Comparison of ENCODE assay signal across 10 cellular contexts in genomic region chr15:100114526-100114925, GRCh38.
A peak's percentile ranks its signal among the peaks of the same experiment; 100 is the strongest.
DNase-seq lines count a peak whose midpoint lies in the region; TF ChIP-seq lines count a peak whose summit lies in the region.
"Had no signal": no experiment of that assay in that cellular context is flagged by ENCODE, and none has a peak within 500 bp of the region (broad histone marks: within the 10 kb centered on the region; RNA-seq: fewer than 3 reads in every experiment).

No MANE protein-coding gene starts in this region.

- H3K79me2 ChIP-seq in neural progenitor cell (ENCODE audit: low read depth), result no peaks in the 10 kb centered on the region

- TF ChIP-seq CTCF in RWPE1 (conservative IDR thresholded peaks at IDR 0.05; ENCODE audit: low read depth), result no peak
- TF ChIP-seq CTCF in fibroblast of pulmonary artery (IDR thresholded peaks at IDR 0.05; ENCODE audit: low read length, missing control alignments), result no peak
- TF ChIP-seq CTCF in neural progenitor cell (IDR thresholded peaks at IDR 0.05), result no peak
- TF ChIP-seq CTCF in GM13977 (IDR thresholded peaks at IDR 0.05; ENCODE audit: extremely low read depth, insufficient read depth, missing control alignments), result no peak

- H3K27me3 ChIP-seq in neural progenitor cell, result no peaks in the 10 kb centered on the region

- H3K4me2 ChIP-seq in neural progenitor cell, result peak overlapping the region; percentile 53

- H2AFZ ChIP-seq in neural progenitor cell (replicated peaks), result no peak overlapping the region

- no peak overlapping the region for H3K9ac ChIP-seq in neural progenitor cell

- CTCF ChIA-PET in RWPE1 (lab: Yijun Ruan, JAX), result no interaction called here

- H3K4me3 ChIP-seq in fibroblast of pulmonary artery (replicated peaks; ENCODE audit: low read depth, low read length) (peak overlapping the region; percentile 27), neural progenitor cell (no peak overlapping the region)

- no peaks in the 10 kb centered on the region for H3K36me3 ChIP-seq in neural progenitor cell

- H3K27me3 Mint-ChIP-seq in neural progenitor cell (ENCODE audit: insufficient read depth, low read depth), result peaks cover 3% of the 10 kb centered on the region

- no peaks in the 10 kb centered on the region for H3K9me3 ChIP-seq in neural progenitor cell (ENCODE audit: low read depth)

- in situ Hi-C loops in GM13977 (cut with MboI; ENCODE audit: low pct_unique_long_range_greater_than_20kb, low sequenced_read_pairs, unreplicated experiment), result no loop called here

- no peaks in the 10 kb centered on the region for H4K20me1 ChIP-seq in neural progenitor cell (ENCODE audit: low read depth)

- H3K4me1 ChIP-seq in neural progenitor cell, result peaks cover 16% of the 10 kb centered on the region

- peaks cover 16% of the 10 kb centered on the region for H3K4me1 Mint-ChIP-seq in neural progenitor cell

- H3K4me3 Mint-ChIP-seq in neural progenitor cell, result no peak overlapping the region

- POLR2A ChIA-PET in RWPE1 (lab: Yijun Ruan, JAX; ENCODE audit: low non-redundant PET), result no interaction called here

- peak overlapping the region; percentile 72 for H3K27ac ChIP-seq in RWPE1
- no peak overlapping the region for H3K27ac ChIP-seq in neural progenitor cell
- H3K27ac ChIP-seq: C4-2B had no signal

- H3F3A ChIP-seq in neural progenitor cell (ENCODE audit: low read depth), result no peaks in the 10 kb centered on the region

- DNase-seq in A172 (ENCODE audit: low spot score), result peak; percentile 77
- DNase-seq in RWPE1 (ENCODE audit: low spot score), result no peak
- DNase-seq in fibroblast of pulmonary artery (ENCODE audit: low read depth), result peak; percentile 81
- DNase-seq in neural progenitor cell (ENCODE audit: low spot score), result peak; percentile 70
- DNase-seq in NCI-H1417 treated with DMSO at 0.1 percent for 48 hours (lab: John Stamatoyannopoulos, UW), result no peak
- no peak for DNase-seq in GM13977 (ENCODE audit: low spot score)
- no peak for DNase-seq in NCI-H1092 (lab: John Stamatoyannopoulos, UW)
- no peak for DNase-seq in NCI-H2081 (lab: John Stamatoyannopoulos, UW)
- DNase-seq: activated T-cell treated with anti-CD3 and anti-CD28 coated beads, Interleukin-2, amount 50 U/mL, for 48 hours had no signal

- H3K27ac Mint-ChIP-seq in neural progenitor cell, result no peak overlapping the region

- H3K36me3 Mint-ChIP-seq in neural progenitor cell, result no peaks in the 10 kb centered on the region

- H3K9me3 Mint-ChIP-seq in neural progenitor cell, result peaks cover 4% of the 10 kb centered on the region

Comparison
In these comparisons a context has a peak if more than half of its experiments do, and no peak if none do; other contexts are left out.
1. DNase-seq: peak in A172 (single experiment), fibroblast of pulmonary artery (single experiment) and neural progenitor cell (single experiment); none in RWPE1 (single experiment), NCI-H1417 treated with DMSO at 0.1 percent for 48 hours (single experiment), GM13977 (single experiment), NCI-H1092 (single experiment) and NCI-H2081 (0 of 2).